ENCODE assay signal across 3 cellular contexts in genomic region chr7:123809471-123809870, GRCh38.
"Had no signal": no experiment of that assay in that cellular context is flagged by ENCODE, and none has a peak within 500 bp of the region (broad histone marks: within the 10 kb centered on the region; RNA-seq: fewer than 3 reads in every experiment).

No MANE protein-coding gene starts in this region.

- DNase-seq: GDM1, GF-D8 had no signal

- H3K4me3 ChIP-seq: GM12878 had no signal
